In the genomic region with DNA sequence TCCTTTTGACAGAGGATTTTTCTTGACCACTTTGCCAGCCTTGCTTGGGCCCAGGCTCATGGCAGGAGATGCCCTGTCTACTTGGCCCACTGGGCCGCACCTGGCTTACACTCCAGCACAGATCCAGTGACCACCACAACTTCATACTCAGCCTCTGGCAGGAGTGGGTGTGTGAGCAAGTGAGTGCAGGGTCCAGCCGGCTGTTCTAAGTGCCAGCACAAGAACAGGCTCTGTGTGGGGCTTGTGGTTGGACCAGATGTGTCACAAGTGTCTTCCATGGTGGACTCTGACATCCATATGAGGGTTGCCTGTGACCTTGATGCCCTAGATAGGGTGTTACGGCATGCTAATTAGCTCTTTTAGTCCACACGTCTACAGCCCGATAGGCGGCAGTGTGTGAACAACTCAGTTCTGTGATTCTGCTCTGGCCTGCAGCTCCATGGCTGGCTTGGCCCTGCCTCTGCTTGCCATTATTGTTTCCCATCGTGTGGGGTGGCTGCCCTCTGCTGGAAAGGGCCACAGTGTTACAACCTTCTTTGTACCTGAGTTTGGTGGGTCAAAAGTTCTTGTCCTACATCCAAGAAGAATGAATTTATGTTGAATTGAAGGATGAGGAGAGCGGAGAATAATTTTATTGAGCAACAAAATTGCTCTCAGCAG, we compare ENCODE assay signal across 8 cellular contexts.
DNase-seq lines count a peak whose midpoint lies in the region; ATAC-seq and TF ChIP-seq lines count a peak whose summit lies in the region.

No MANE protein-coding gene starts in this region.

- peak; percentile 84 for TF ChIP-seq CTCF in OCI-LY3 (IDR thresholded peaks at IDR 0.05; ENCODE audit: low read depth, low read length)
- peak; percentile 21 for TF ChIP-seq CTCF in osteoblast (IDR thresholded peaks at IDR 0.05; ENCODE audit: extremely low read depth, low read depth, low read length)

- H3K27me3 ChIP-seq in OCI-LY3 (ENCODE audit: low read depth, low read length) (no peaks in the 10 kb centered on the region), osteoblast (ENCODE audit: insufficient read depth, low read length) (no peaks in the 10 kb centered on the region)

- no peaks in the 10 kb centered on the region for H3K9me3 ChIP-seq in OCI-LY3 (ENCODE audit: insufficient read depth, low read length)
- H3K9me3 ChIP-seq in osteoblast (ENCODE audit: low read depth, low read length) = no peaks in the 10 kb centered on the region

- no peaks in the 10 kb centered on the region for H3K4me1 ChIP-seq in OCI-LY3 (ENCODE audit: low read length)
- H3K4me1 ChIP-seq in osteoblast (ENCODE audit: insufficient read depth, low read length) = no peaks in the 10 kb centered on the region

- ATAC-seq in GM19455 (IDR thresholded peaks at IDR 0.05; ENCODE audit: unreplicated experiment) (peak; percentile 87), HG03342 (IDR thresholded peaks at IDR 0.05; ENCODE audit: unreplicated experiment) (peak; percentile 83)

- no peaks in the 10 kb centered on the region for H4K20me1 ChIP-seq in OCI-LY3 (ENCODE audit: insufficient read depth, low read length)
- H4K20me1 ChIP-seq in osteoblast (ENCODE audit: insufficient read depth, low read length) = no peaks in the 10 kb centered on the region

- no peak overlapping the region for H3K27ac ChIP-seq in OCI-LY3 (ENCODE audit: low read length)
- H3K27ac ChIP-seq in osteoblast (ENCODE audit: low read depth, low read length) = no peak overlapping the region

- H3K36me3 ChIP-seq in OCI-LY3 (replicated peaks; ENCODE audit: low read depth, low read length) (no peaks in the 10 kb centered on the region), osteoblast (ENCODE audit: insufficient read depth, low read length) (no peaks in the 10 kb centered on the region)

- H3K4me3 ChIP-seq in OCI-LY3 (ENCODE audit: low read length) (no peak overlapping the region), osteoblast (ENCODE audit: insufficient read depth, low read length) (no peak overlapping the region)

- H3K9ac ChIP-seq in OCI-LY3 (ENCODE audit: low read length) = no peak overlapping the region

- H3K4me2 ChIP-seq in OCI-LY3 (ENCODE audit: low read length) = peak overlapping the region; percentile 30
- H3K4me2 ChIP-seq in osteoblast (ENCODE audit: insufficient read depth, low read length) = no peak overlapping the region

- no peaks in the 10 kb centered on the region for H3K79me2 ChIP-seq in OCI-LY3 (ENCODE audit: low read length)
- no peaks in the 10 kb centered on the region for H3K79me2 ChIP-seq in osteoblast (ENCODE audit: insufficient read depth, low read length)

- DNase-seq in NCI-H146 (lab: John Stamatoyannopoulos, UW) (peak; percentile 3), NCI-H146 treated with DMSO at 0.1 percent for 48 hours (lab: John Stamatoyannopoulos, UW; ENCODE audit: unreplicated experiment) (no peak), dermis blood vessel endothelial cell (peak; percentile 2), osteoblast (ENCODE audit: insufficient read length, low spot score, missing footprints) (no peak), hepatic stellate cell (ENCODE audit: low spot score) (no peak)

- H2AFZ ChIP-seq in OCI-LY3 (ENCODE audit: low read depth, low read length) (peak overlapping the region; percentile 32; the same call in 1 of the 2 replicates), osteoblast (ENCODE audit: low read length) (no peak overlapping the region)

Comparison
In these comparisons a context has a peak if more than half of its experiments do, and no peak if none do; other contexts are left out.
1. DNase-seq: peak in NCI-H146 (single experiment) and dermis blood vessel endothelial cell (single experiment); none in NCI-H146 treated with DMSO at 0.1 percent for 48 hours (single experiment), osteoblast (single experiment) and hepatic stellate cell (single experiment).